In genomic region chr2:85430780-85431601, GRCh38 we compare ENCODE assay signal across 12 cellular contexts. TPM values are rescaled to one million over a fixed set of nuclear protein-coding genes. Genes with fewer than 3 reads are reported as not detected.
DNase-seq lines count a peak whose midpoint lies in the region; ATAC-seq and TF ChIP-seq lines count a peak whose summit lies in the region.
"Had no signal": no experiment of that assay in that cellular context is flagged by ENCODE, and none has a peak within 500 bp of the region (broad histone marks: within the 10 kb centered on the region; RNA-seq: fewer than 3 reads in every experiment).

No MANE protein-coding gene starts in this region.

- no TSS peak for BruUV-seq in PC-3 (replicated peaks; lab: Mats Ljungman, UMichigan)

- H4K20me1 ChIP-seq in PC-3 (ENCODE audit: low read length) = no peaks in the 10 kb centered on the region

- H3K9me3 ChIP-seq in HUES48 (ENCODE audit: control insufficient read depth, insufficient read depth, low read length) (no peaks in the 10 kb centered on the region), PC-3 (ENCODE audit: low read length) (no peaks in the 10 kb centered on the region)
- H3K9me3 ChIP-seq: neutrophil had no signal

- peaks cover 38% of the 10 kb centered on the region for H3K4me1 ChIP-seq in HUES48 (ENCODE audit: control insufficient read depth, insufficient read depth, low read length)
- H3K4me1 ChIP-seq in PC-3 (ENCODE audit: insufficient read depth, low read length) = peaks cover 21% of the 10 kb centered on the region

- CTCF ChIA-PET in PC-3 (lab: Charles Lee) = no interaction called here

- no peaks in the 10 kb centered on the region for H3K79me2 ChIP-seq in PC-3 (ENCODE audit: low read length)

- H3K4me2 ChIP-seq in PC-3 (ENCODE audit: low read length) = no peak overlapping the region

- peak overlapping the region; percentile 79 for H3K27ac ChIP-seq in HUES48 (ENCODE audit: low read depth, low read length)
- no peak overlapping the region for H3K27ac ChIP-seq in PC-3 (ENCODE audit: low read length)
- H3K27ac ChIP-seq: neutrophil had no signal

- H3K9me2 ChIP-seq in PC-3 (replicated peaks; ENCODE audit: low read length) = no peaks in the 10 kb centered on the region

- ATAC-seq in PC-3 (no peak), GM18907 (IDR thresholded peaks at IDR 0.05; ENCODE audit: unreplicated experiment) (no peak)

- no peak for TF ChIP-seq CTCF in PC-3 (conservative IDR thresholded peaks at IDR 0.05; ENCODE audit: low read depth, low read length)

- H3K9ac ChIP-seq in HUES48 (ENCODE audit: low read depth, low read length) = no peak overlapping the region
- H3K9ac ChIP-seq in PC-3 (ENCODE audit: low read length) = no peak overlapping the region

- intact Hi-C loops in PC-3 (cut with micrococcal nuclease) = no loop called here

- POLR2A ChIA-PET in PC-3 (lab: Charles Lee; ENCODE audit: unreplicated experiment) = interaction anchor here (0.7 kb wide), 1 partner anchor 21 kb away, joined by 3 read pairs; no protein-coding TSS in a partner anchor

- H3K36me3 ChIP-seq in HUES48 (ENCODE audit: control insufficient read depth, insufficient read depth, low read length) (no peaks in the 10 kb centered on the region), PC-3 (ENCODE audit: low read depth, low read length) (no peaks in the 10 kb centered on the region)
- H3K36me3 ChIP-seq: neutrophil had no signal

- H2AFZ ChIP-seq in PC-3 (ENCODE audit: low read length) = no peak overlapping the region

- H3F3A ChIP-seq in PC-3 (ENCODE audit: low read length, unreplicated experiment) = no peaks in the 10 kb centered on the region

- peaks cover 16% of the 10 kb centered on the region for H3K27me3 ChIP-seq in HUES48 (ENCODE audit: control insufficient read depth, insufficient read depth, low read length)
- H3K27me3 ChIP-seq in PC-3 (ENCODE audit: low read length) = no peaks in the 10 kb centered on the region
- H3K27me3 ChIP-seq: neutrophil had no signal

- DNase-seq in NCI-H526 treated with DMSO at 0.1 percent for 48 hours (lab: John Stamatoyannopoulos, UW) (peak; percentile 93), hypothalamus (lab: John Stamatoyannopoulos, UW) (peak in 49 of 51 donors; percentile 44 to 94 (median 81)), retina (peak; percentile 89), AG08395 (ENCODE audit: low spot score) (no peak), SW 1271 (lab: John Stamatoyannopoulos, UW) (no peak), PC-3 (no peak)
- DNase-seq: central memory CD4-positive, alpha-beta T cell; NCI-H2029; T-helper 2 cell had no signal

- peak overlapping the region; percentile 48 for H3K4me3 ChIP-seq in HUES48 (ENCODE audit: low read depth, low read length)
- no peak overlapping the region for H3K4me3 ChIP-seq in PC-3 (ENCODE audit: low read length)

RNA-seq across cellular contexts. Expression of gene SH2D6, which starts 12.5 kb away (rescaled TPM):
- total RNA-seq in PC-3 (2014; rRNA removed) = 0.12 TPM in 1 of 2 replicates, not detected in the other

RNA-seq across cellular contexts. Expression of gene CAPG, which starts 20.8 kb away (rescaled TPM):
- 221 and 260 TPM in 2 replicates for total RNA-seq in PC-3 (2014; rRNA removed)

Comparison
In these comparisons a context has a peak if more than half of its experiments do, and no peak if none do; other contexts are left out.
1. DNase-seq: peak in NCI-H526 treated with DMSO at 0.1 percent for 48 hours (single experiment), hypothalamus (49 of 51) and retina (single experiment); none in AG08395 (single experiment), SW 1271 (0 of 2) and PC-3 (single experiment).